In genomic region chr11:67060111-67060522, GRCh38 we compare ENCODE assay signal across 21 cellular contexts. TPM values are rescaled to one million over a fixed set of nuclear protein-coding genes. Genes with fewer than 3 reads are reported as not detected.
DNase-seq lines count a peak whose midpoint lies in the region; ATAC-seq, FAIRE-seq and TF ChIP-seq lines count a peak whose summit lies in the region.
"Had no signal": no experiment of that assay in that cellular context is flagged by ENCODE, and none has a peak within 500 bp of the region (broad histone marks: within the 10 kb centered on the region; RNA-seq: fewer than 3 reads in every experiment).

No MANE protein-coding gene starts in this region.

- TF ChIP-seq POLR2A in esophagus squamous epithelium (IDR thresholded peaks at IDR 0.05) = no peak

- no peaks in the 10 kb centered on the region for H3K36me3 ChIP-seq in left ventricle myocardium inferior
- peaks cover 2 to 9% of the 10 kb centered on the region in 2 experiments for H3K36me3 ChIP-seq in keratinocyte (ENCODE audit: control insufficient read depth in 2 of 2, extremely low read depth in 1 of 2, insufficient read depth in 2 of 2, low read length in 2 of 2)
- peaks cover 0 to 23% (median 0%) of the 10 kb centered on the region in 3 donors for H3K36me3 ChIP-seq in esophagus squamous epithelium

- no peak overlapping the region for H3K4me3 Mint-ChIP-seq in WTC11
- H3K4me3 Mint-ChIP-seq: activated CD4-positive, alpha-beta T cell treated with anti-CD3 and anti-CD28 coated beads, Interleukin-2, amount 10 ng/mL, durations not matched to agents 24 days and 14 days; CD14-positive monocyte; dendritic cell treated with granulocyte-macrophage colony-stimulating factor and Interleukin-4, amounts not matched to agents 40 ng/mL and 50 ng/mL, for 4 days; naive thymus-derived CD4-positive, alpha-beta T cell; type B pancreatic cell had no signal

- H3K4me1 Mint-ChIP-seq in WTC11 = peaks cover 14% of the 10 kb centered on the region

- H3K27me3 ChIP-seq in left ventricle myocardium inferior (ENCODE audit: low read depth) (peaks cover 10% of the 10 kb centered on the region), keratinocyte (ENCODE audit: control insufficient read depth, extremely low read depth, insufficient read depth, low read length) (no peaks in the 10 kb centered on the region), esophagus squamous epithelium (peaks cover 0 to 9% (median 0%) of the 10 kb centered on the region in 4 donors)

- H2AFZ ChIP-seq in keratinocyte (ENCODE audit: control insufficient read depth, low read length) = no peak overlapping the region

- dilution Hi-C loops in keratinocyte (cut with MboI; ENCODE audit: extremely low pct_ligation_motif_present, low sequenced_read_pairs) = no loop called here

- no peak for FAIRE-seq in keratinocyte (lab: Jason Lieb, UNC)

- H3K27me3 Mint-ChIP-seq in WTC11 (ENCODE audit: low read depth) = no peaks in the 10 kb centered on the region; the same call in 1 of the 2 replicates
- H3K27me3 Mint-ChIP-seq: type B pancreatic cell had no signal

- H3K4me1 ChIP-seq in left ventricle myocardium inferior (peaks cover 64% of the 10 kb centered on the region), keratinocyte (ENCODE audit: control insufficient read depth, extremely low read depth, insufficient read depth, low read length) (peaks cover 55% of the 10 kb centered on the region), esophagus squamous epithelium (peaks cover 18 to 67% (median 22%) of the 10 kb centered on the region in 3 donors)

- ATAC-seq in WTC11 (no peak), GM19328 (IDR thresholded peaks at IDR 0.05; ENCODE audit: unreplicated experiment) (no peak)
- ATAC-seq: naive thymus-derived CD4-positive, alpha-beta T cell had no signal

- H3K36me3 Mint-ChIP-seq in WTC11 = no peaks in the 10 kb centered on the region
- H3K36me3 Mint-ChIP-seq: CD14-positive monocyte; naive thymus-derived CD4-positive, alpha-beta T cell had no signal

- DNase-seq in left ventricle myocardium inferior (no peak), cardiac septum (ENCODE audit: low spot score) (no peak), WTC11 (ENCODE audit: low spot score) (no peak), keratinocyte (ENCODE audit: low read depth, low spot score) (no peak), esophagus squamous epithelium (lab: John Stamatoyannopoulos, UW) (no peak), COLO829 (ENCODE audit: low spot score) (no peak), HCEC 1CT (no peak)
- DNase-seq: activated CD4-positive, alpha-beta T cell treated with anti-CD3 and anti-CD28 coated beads, Interleukin-2, amount 10 ng/mL, durations not matched to agents 24 days and 14 days; activated CD8-positive, alpha-beta memory T cell treated with anti-CD3 and anti-CD28 coated beads, Interleukin-2, amount 50 U/mL, for 48 hours; activated naive CD4-positive, alpha-beta T cell treated with Interleukin-2 at 50 U/mL for 16 hours; erythroblast; naive thymus-derived CD4-positive, alpha-beta T cell; NCI-H187; NCI-H446 treated with DMSO at 0.1 percent for 48 hours; stimulated activated naive CD4-positive, alpha-beta T cell had no signal

- no peaks in the 10 kb centered on the region for H4K20me1 ChIP-seq in keratinocyte (ENCODE audit: control insufficient read depth, extremely low read depth, insufficient read depth, low read length)

- H3K27ac ChIP-seq in left ventricle myocardium inferior (replicated peaks) (peak overlapping the region; percentile 39), keratinocyte (ENCODE audit: control insufficient read depth, insufficient read depth, low read length) (peak overlapping the region; percentile 36), esophagus squamous epithelium (peak overlapping the region in 2 of 4 donors; percentile 20 to 24)
- H3K27ac ChIP-seq: SK-N-MC had no signal

- H3K4me3 ChIP-seq in left ventricle myocardium inferior (no peak overlapping the region), keratinocyte (ENCODE audit: control insufficient read depth in 2 of 3, extremely low read depth in 1 of 3, insufficient read depth in 2 of 3, low read depth in 1 of 3, low read length in 3 of 3) (no peak overlapping the region), esophagus squamous epithelium (no peak overlapping the region)
- H3K4me3 ChIP-seq: SK-N-MC had no signal

- POLR2A ChIA-PET in WTC11 (lab: Charles Lee) = no interaction called here

- H3K79me2 ChIP-seq in keratinocyte (ENCODE audit: control insufficient read depth, insufficient read depth, low read length) = peaks cover 60% of the 10 kb centered on the region

- H3K9me3 ChIP-seq in left ventricle myocardium inferior (replicated peaks) (no peaks in the 10 kb centered on the region), keratinocyte (ENCODE audit: control insufficient read depth, low read depth, low read length) (no peaks in the 10 kb centered on the region), esophagus squamous epithelium (no peaks in the 10 kb centered on the region)

- no peak overlapping the region for H3K9ac ChIP-seq in keratinocyte (ENCODE audit: control insufficient read depth, extremely low read depth, insufficient read depth, low read length)

- TF ChIP-seq CTCF in left ventricle myocardium inferior (IDR thresholded peaks at IDR 0.05; ENCODE audit: borderline replicate concordance) (no peak), WTC11 (IDR thresholded peaks at IDR 0.05) (no peak), keratinocyte (optimal IDR thresholded peaks at IDR 0.05 in 1 of 3, IDR thresholded peaks at IDR 0.05 in 1 of 3, conservative IDR thresholded peaks at IDR 0.05 in 1 of 3; ENCODE audit: extremely low read depth in 1 of 3, insufficient read depth in 2 of 3, low read length in 3 of 3) (no peak), esophagus squamous epithelium (IDR thresholded peaks at IDR 0.05) (no peak)

- intact Hi-C loops in left ventricle myocardium inferior (cut with micrococcal nuclease) (no loop called here), cardiac septum (cut with DNase I) (no loop called here), esophagus squamous epithelium (cut with DNase I) (no loop called here)

- H3K9me1 ChIP-seq in keratinocyte (ENCODE audit: control insufficient read depth, extremely low read depth, insufficient read depth, low read length) = no peaks in the 10 kb centered on the region

- H3K4me2 ChIP-seq in keratinocyte (ENCODE audit: control insufficient read depth, extremely low read depth, insufficient read depth, low read depth, low read length) = no peak overlapping the region

- no peaks in the 10 kb centered on the region for H3K9me3 Mint-ChIP-seq in WTC11
- H3K9me3 Mint-ChIP-seq: activated CD4-positive, alpha-beta T cell treated with anti-CD3 and anti-CD28 coated beads, Interleukin-2, amount 10 ng/mL, durations not matched to agents 24 days and 14 days; dendritic cell treated with granulocyte-macrophage colony-stimulating factor and Interleukin-4, amounts not matched to agents 40 ng/mL and 50 ng/mL, for 4 days; type B pancreatic cell had no signal

- CTCF ChIA-PET in WTC11 (lab: Charles Lee) = no interaction called here

- peak overlapping the region; percentile 78; the same call in 1 of the 2 replicates for H3K27ac Mint-ChIP-seq in WTC11
- H3K27ac Mint-ChIP-seq: activated CD4-positive, alpha-beta T cell treated with anti-CD3 and anti-CD28 coated beads, Interleukin-2, amount 10 ng/mL, durations not matched to agents 24 days and 14 days; dendritic cell treated with granulocyte-macrophage colony-stimulating factor and Interleukin-4, amounts not matched to agents 40 ng/mL and 50 ng/mL, for 4 days; naive thymus-derived CD4-positive, alpha-beta T cell; type B pancreatic cell had no signal

- 74 to 89% methylated on average over 2 to 5 of the region's 7 CpGs for WGBS in esophagus squamous epithelium, 2 donors

RNA-seq across cellular contexts. Expression of gene RHOD, which starts 3.5 kb away (rescaled TPM):
- total RNA-seq in left ventricle myocardium inferior (49.5 TPM), cardiac septum (25.8 TPM), WTC11 (2021) (13.1 to 16.3 TPM (median 15.9 TPM) in 3 replicates), esophagus squamous epithelium (100 to 1,000 TPM; 122 to 219 (median 169) TPM)
- polyA plus RNA-seq in keratinocyte = 113 to 235 TPM (median 119 TPM) in 3 replicates
- 534 TPM for polyA plus RNA-seq in keratinocyte (2011; ENCODE audit: low read depth)
- 86.2 and 199 TPM in 2 replicates for polyA plus RNA-seq in keratinocyte (2011; cell fraction: cytosol; rRNA removed)
- polyA plus RNA-seq in keratinocyte (2011; cell fraction: nucleus; rRNA removed) = 50.8 and 66.9 TPM in 2 replicates
- polyA plus RNA-seq in keratinocyte (2012; ENCODE audit: low replicate concordance) = 156 and 276 TPM in 2 replicates
- 35.5 to 161 TPM (median 81.9 TPM) in 3 replicates for polyA minus RNA-seq in keratinocyte
- 171 TPM for polyA minus RNA-seq in keratinocyte (2011; cell fraction: cytosol; rRNA and poly(A)+ RNA removed)
- polyA minus RNA-seq in keratinocyte (2011; cell fraction: nucleus; rRNA and poly(A)+ RNA removed) = 25.4 and 34.8 TPM in 2 replicates
- polyA plus RNA-seq: CD14-positive monocyte had no signal

RNA-seq across cellular contexts. Expression of gene SYT12, which starts 37.2 kb away (rescaled TPM):
- total RNA-seq in left ventricle myocardium inferior = 0.05 TPM
- total RNA-seq in cardiac septum = 2.2 TPM
- 4.6 to 7.3 TPM (median 7.1 TPM) in 3 replicates for total RNA-seq in WTC11 (2021)
- polyA plus RNA-seq in keratinocyte = 0.05 to 0.09 TPM in 2 of 3 replicates, not detected in the other
- polyA plus RNA-seq in keratinocyte (2011; ENCODE audit: low read depth) = not detected
- polyA plus RNA-seq in keratinocyte (2011; cell fraction: cytosol; rRNA removed) = 0.01 and 0.02 TPM in 2 replicates
- polyA plus RNA-seq in keratinocyte (2011; cell fraction: nucleus; rRNA removed) = 0.05 and 0.23 TPM in 2 replicates
- polyA plus RNA-seq in keratinocyte (2012; ENCODE audit: low replicate concordance) = 0.08 and 0.16 TPM in 2 replicates
- polyA minus RNA-seq in keratinocyte = 0.03 to 0.16 TPM (median 0.13 TPM) in 3 replicates
- 0.38 TPM for polyA minus RNA-seq in keratinocyte (2011; cell fraction: cytosol; rRNA and poly(A)+ RNA removed)
- 0.11 and 0.16 TPM in 2 replicates for polyA minus RNA-seq in keratinocyte (2011; cell fraction: nucleus; rRNA and poly(A)+ RNA removed)
- total RNA-seq in esophagus squamous epithelium = 1 to 10 TPM in 2 of 4 donors, under 1 TPM in 2; 0.76 to 1.7 (median 0.99) TPM
- total RNA-seq: activated CD4-positive, alpha-beta T cell treated with anti-CD3 and anti-CD28 coated beads, Interleukin-2, amount 10 ng/mL, durations not matched to agents 24 days and 14 days; naive thymus-derived CD4-positive, alpha-beta T cell; pulmonary artery endothelial cell had no signal
- polyA plus RNA-seq: CD14-positive monocyte; naive thymus-derived CD4-positive, alpha-beta T cell had no signal

RNA-seq across cellular contexts. Expression of gene KDM2A, which starts 58.9 kb away (rescaled TPM):
- total RNA-seq in left ventricle myocardium inferior (37.6 TPM), cardiac septum (46.4 TPM), WTC11 (2021) (54.0 to 58.0 TPM (median 54.3 TPM) in 3 replicates), esophagus squamous epithelium (10 to 100 TPM; 33.4 to 84.7 (median 64.8) TPM)
- 29.9 to 39.6 TPM (median 30.3 TPM) in 3 replicates for polyA plus RNA-seq in keratinocyte
- polyA plus RNA-seq in keratinocyte (2011; ENCODE audit: low read depth) = 47.9 TPM
- 26.7 and 28.2 TPM in 2 replicates for polyA plus RNA-seq in keratinocyte (2011; cell fraction: cytosol; rRNA removed)
- polyA plus RNA-seq in keratinocyte (2011; cell fraction: nucleus; rRNA removed) = 90.1 and 96.7 TPM in 2 replicates
- polyA plus RNA-seq in keratinocyte (2012; ENCODE audit: low replicate concordance) = 29.7 and 35.1 TPM in 2 replicates
- polyA minus RNA-seq in keratinocyte = 70.9 to 90.4 TPM (median 77.6 TPM) in 3 replicates
- 45.1 TPM for polyA minus RNA-seq in keratinocyte (2011; cell fraction: cytosol; rRNA and poly(A)+ RNA removed)
- polyA minus RNA-seq in keratinocyte (2011; cell fraction: nucleus; rRNA and poly(A)+ RNA removed) = 60.5 and 97.2 TPM in 2 replicates
